17 cellular contexts compared by ENCODE assay signal in the genomic region with DNA sequence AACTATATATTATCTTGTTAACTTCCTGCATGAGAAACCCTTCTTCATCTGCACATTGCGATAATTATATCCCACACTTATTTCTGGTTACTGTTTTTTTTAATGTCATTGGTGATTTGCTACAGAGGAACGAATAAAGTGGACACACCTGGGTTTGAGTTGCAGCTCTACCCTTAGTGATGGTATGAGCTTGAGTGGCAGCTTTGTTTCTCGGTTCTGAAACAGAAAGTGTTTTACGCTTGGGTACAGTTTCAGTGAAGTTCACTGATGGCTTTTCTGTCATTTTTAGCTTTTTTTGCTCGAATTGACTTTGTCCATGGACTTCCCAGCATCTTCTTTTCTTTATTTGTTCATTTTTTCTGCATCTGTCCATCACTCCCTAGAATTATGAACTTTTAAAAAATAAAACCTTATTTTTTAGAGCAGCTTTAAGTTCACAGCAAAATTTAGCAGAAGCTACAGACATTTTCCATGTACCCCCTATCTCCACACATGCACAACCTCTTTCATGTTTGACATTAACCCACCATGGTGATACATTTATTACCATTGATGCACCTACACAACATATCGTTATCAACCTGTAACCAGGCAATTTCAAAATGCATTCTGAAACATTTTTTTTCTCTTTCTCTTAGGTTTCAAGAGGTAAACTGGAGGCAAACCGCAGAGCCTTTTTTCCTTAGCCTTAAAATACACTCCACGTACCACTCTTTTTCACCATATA.
DNase-seq lines count a peak whose midpoint lies in the region; ATAC-seq, FAIRE-seq and TF ChIP-seq lines count a peak whose summit lies in the region.
"Had no signal": no experiment of that assay in that cellular context is flagged by ENCODE, and none has a peak within 500 bp of the region (broad histone marks: within the 10 kb centered on the region; RNA-seq: fewer than 3 reads in every experiment).

No MANE protein-coding gene starts in this region.

- no peak overlapping the region for H3K4me3 ChIP-seq in KMS-11 (IDR thresholded peaks at IDR 0.05; ENCODE audit: insufficient read depth, low read depth, low read length)
- H3K4me3 ChIP-seq: ascending aorta, gastrocnemius medialis, prostate gland had no signal

- H3K27ac Mint-ChIP-seq in glutamatergic neuron (ENCODE audit: unreplicated experiment): no peak overlapping the region
- H3K27ac Mint-ChIP-seq: IgD-negative memory B cell had no signal

- no peaks in the 10 kb centered on the region for H3K27me3 Mint-ChIP-seq in glutamatergic neuron (ENCODE audit: unreplicated experiment)
- H3K27me3 Mint-ChIP-seq: IgD-negative memory B cell had no signal

- no peaks in the 10 kb centered on the region for H3K4me1 Mint-ChIP-seq in glutamatergic neuron (ENCODE audit: low read depth, unreplicated experiment)

- peaks cover 20% of the 10 kb centered on the region for H3K4me1 ChIP-seq in KMS-11 (ENCODE audit: low read depth, poor library complexity, severe bottlenecking)
- H3K4me1 ChIP-seq: ascending aorta, gastrocnemius medialis, prostate gland had no signal

- no peak overlapping the region for H3K9ac ChIP-seq in KMS-11

- H3K27me3 ChIP-seq in KMS-11 (ENCODE audit: insufficient read depth, low read depth): no peaks in the 10 kb centered on the region
- H3K27me3 ChIP-seq: ascending aorta, gastrocnemius medialis had no signal

- peak overlapping the region; percentile 42 for H2AFZ ChIP-seq in KMS-11 (ENCODE audit: low read depth)

- peak; percentile 87 for ATAC-seq in GM21360 (IDR thresholded peaks at IDR 0.05; ENCODE audit: unreplicated experiment)
- peak; percentile 98 for ATAC-seq in HG02884 (IDR thresholded peaks at IDR 0.05; ENCODE audit: unreplicated experiment)
- ATAC-seq: activated CD4-positive, CD25-positive, alpha-beta regulatory T cell treated with anti-CD3 and anti-CD28 coated beads, Interleukin-2, amount 50 U/mL, for 24 hours; gastrocnemius medialis had no signal

- no peaks in the 10 kb centered on the region for H3K79me2 ChIP-seq in KMS-11 (ENCODE audit: insufficient read depth, low read depth)

- peak overlapping the region; percentile 61 for H3K4me2 ChIP-seq in KMS-11

- H3K36me3 Mint-ChIP-seq in glutamatergic neuron (ENCODE audit: unreplicated experiment): no peaks in the 10 kb centered on the region
- H3K36me3 Mint-ChIP-seq: IgD-negative memory B cell had no signal

- DNase-seq in GM18507 (ENCODE audit: extremely low spot score, insufficient read length, low read depth) (no peak), amygdala (lab: John Stamatoyannopoulos, UW) (no peak), NCI-H748 treated with DMSO at 0.1 percent for 48 hours (lab: John Stamatoyannopoulos, UW) (no peak), DMS153 treated with DMSO at 0.1 percent for 48 hours (lab: John Stamatoyannopoulos, UW; ENCODE audit: unreplicated experiment) (no peak), glutamatergic neuron (no peak)
- DNase-seq: activated T-cell treated with anti-CD3 and anti-CD28 coated beads, Interleukin-2, amount 50 U/mL, for 1 hour; AML-193; effector CD8-positive, alpha-beta T cell; gastrocnemius medialis; NCI-H2081 had no signal

- peak overlapping the region; percentile 11; the same call in 1 of the 2 replicates for H3K27ac ChIP-seq in KMS-11
- H3K27ac ChIP-seq: ascending aorta, gastrocnemius medialis, prostate gland had no signal

- TF ChIP-seq CTCF in KMS-11 (conservative IDR thresholded peaks at IDR 0.05; ENCODE audit: low read depth, low read length) (no peak), glutamatergic neuron (IDR thresholded peaks at IDR 0.05; ENCODE audit: partially characterized antibody, unreplicated experiment) (no peak)

- no peaks in the 10 kb centered on the region for H3K36me3 ChIP-seq in KMS-11 (ENCODE audit: insufficient read depth)
- H3K36me3 ChIP-seq: ascending aorta, gastrocnemius medialis, prostate gland had no signal

- no peaks in the 10 kb centered on the region for H3K9me3 Mint-ChIP-seq in glutamatergic neuron (ENCODE audit: unreplicated experiment)

- no peak overlapping the region for H3K4me3 Mint-ChIP-seq in glutamatergic neuron (ENCODE audit: unreplicated experiment)

- FAIRE-seq in GM18507 (lab: Jason Lieb, UNC): peak; percentile 58

- no peaks in the 10 kb centered on the region for H4K20me1 ChIP-seq in KMS-11 (ENCODE audit: insufficient read depth)
